ENCODE assay signal across 8 cellular contexts in genomic region chr19:33063356-33064116, GRCh38. TPM values are rescaled to one million over a fixed set of nuclear protein-coding genes. Genes with fewer than 3 reads are reported as not detected.
A peak's percentile ranks its signal among the peaks of the same experiment; 100 is the strongest.
DNase-seq lines count a peak whose midpoint lies in the region; ATAC-seq and TF ChIP-seq lines count a peak whose summit lies in the region.

No MANE protein-coding gene starts in this region.

- no peak for ATAC-seq in stimulated activated naive CD8-positive, alpha-beta T cell treated with anti-CD3 and anti-CD28 coated beads, Interleukin-15, Interleukin-2, amounts not matched to agents 100 U/mL and 50 U/mL, for 24 hours
- ATAC-seq in RWPE2 (ENCODE audit: low read depth): 0 out of 3 replicates have a peak, but pooled peaks have one; percentile 7
- ATAC-seq in natural killer cell: no peak
- no peak for ATAC-seq in HG03095 (IDR thresholded peaks at IDR 0.05; ENCODE audit: unreplicated experiment)
- ATAC-seq in GM21576 (IDR thresholded peaks at IDR 0.05; ENCODE audit: unreplicated experiment): no peak

- no peaks in the 10 kb centered on the region for H3K36me3 Mint-ChIP-seq in stimulated activated naive CD8-positive, alpha-beta T cell treated with anti-CD3 and anti-CD28 coated beads, Interleukin-15, Interleukin-2, amounts not matched to agents 100 ng/mL and 50 ng/mL, for 24 hours (ENCODE audit: low read depth)
- H3K36me3 Mint-ChIP-seq in natural killer cell: no peaks in the 10 kb centered on the region

- intact Hi-C loops in natural killer cell (cut with micrococcal nuclease): no loop called here

- no peak overlapping the region for H3K27ac ChIP-seq in RWPE2 (ENCODE audit: poor library complexity, severe bottlenecking)
- no peak overlapping the region for H3K27ac ChIP-seq in esophagus (ENCODE audit: low read depth in 2 of 2, low read length in 1 of 2)

- no peaks in the 10 kb centered on the region for H3K27me3 ChIP-seq in RWPE2 (ENCODE audit: insufficient read depth, poor library complexity, severe bottlenecking)
- H3K27me3 ChIP-seq in esophagus (ENCODE audit: control insufficient read depth in 1 of 2, insufficient read depth in 2 of 2, low read length in 2 of 2): peaks cover 0 to 3% of the 10 kb centered on the region in 2 donors

- WGBS in esophagus, 2 donors: 2 to 6% methylated on average over 37 to 38 of the region's 38 CpGs

- peak overlapping the region; percentile 75 for H3K4me3 Mint-ChIP-seq in stimulated activated naive CD8-positive, alpha-beta T cell treated with anti-CD3 and anti-CD28 coated beads, Interleukin-15, Interleukin-2, amounts not matched to agents 100 ng/mL and 50 ng/mL, for 24 hours
- H3K4me3 Mint-ChIP-seq in natural killer cell: peak overlapping the region; percentile 47

- TF ChIP-seq CTCF in RWPE2 (IDR thresholded peaks at IDR 0.05; ENCODE audit: poor library complexity, severe bottlenecking): no peak
- TF ChIP-seq CTCF in natural killer cell (IDR thresholded peaks at IDR 0.05): no peak

- peak overlapping the region; percentile 44 for H3K4me3 ChIP-seq in RWPE2 (ENCODE audit: severe bottlenecking)
- peak overlapping the region; percentile 33 to 53 for H3K4me3 ChIP-seq in esophagus (ENCODE audit: low read depth in 1 of 2, low read length in 2 of 2)

- H3K36me3 ChIP-seq in RWPE2 (ENCODE audit: low read depth) (no peaks in the 10 kb centered on the region), esophagus (ENCODE audit: control insufficient read depth in 2 of 2, insufficient read depth in 2 of 2, low read length in 1 of 2) (no peaks in the 10 kb centered on the region)

- H3K27me3 Mint-ChIP-seq in stimulated activated naive CD8-positive, alpha-beta T cell treated with anti-CD3 and anti-CD28 coated beads, Interleukin-15, Interleukin-2, amounts not matched to agents 100 ng/mL and 50 ng/mL, for 24 hours: peaks cover 27% of the 10 kb centered on the region
- H3K27me3 Mint-ChIP-seq in natural killer cell (ENCODE audit: low read depth in 2 of 2): peaks cover 18 to 36% of the 10 kb centered on the region in 2 donors

- H3K9me3 Mint-ChIP-seq in stimulated activated naive CD8-positive, alpha-beta T cell treated with anti-CD3 and anti-CD28 coated beads, Interleukin-15, Interleukin-2, amounts not matched to agents 100 ng/mL and 50 ng/mL, for 24 hours: no peaks in the 10 kb centered on the region
- no peaks in the 10 kb centered on the region for H3K9me3 Mint-ChIP-seq in natural killer cell

- H3K27ac Mint-ChIP-seq in stimulated activated naive CD8-positive, alpha-beta T cell treated with anti-CD3 and anti-CD28 coated beads, Interleukin-15, Interleukin-2, amounts not matched to agents 100 ng/mL and 50 ng/mL, for 24 hours: no peak overlapping the region
- no peak overlapping the region for H3K27ac Mint-ChIP-seq in natural killer cell

- H3K4me1 Mint-ChIP-seq in stimulated activated naive CD8-positive, alpha-beta T cell treated with anti-CD3 and anti-CD28 coated beads, Interleukin-15, Interleukin-2, amounts not matched to agents 100 ng/mL and 50 ng/mL, for 24 hours (ENCODE audit: low read depth): peaks cover 4% of the 10 kb centered on the region
- peaks cover 0 to 4% of the 10 kb centered on the region in 2 donors for H3K4me1 Mint-ChIP-seq in natural killer cell

- H3K4me1 ChIP-seq in RWPE2 (ENCODE audit: insufficient read depth, poor library complexity, severe bottlenecking) (no peaks in the 10 kb centered on the region), esophagus (ENCODE audit: control insufficient read depth in 2 of 2, insufficient read depth in 2 of 2, low read length in 1 of 2) (peaks cover 3 to 5% of the 10 kb centered on the region in 2 donors)

- no peaks in the 10 kb centered on the region for H3K9me3 ChIP-seq in RWPE2 (ENCODE audit: severe bottlenecking)
- H3K9me3 ChIP-seq in esophagus (ENCODE audit: control insufficient read depth in 2 of 2, insufficient read depth in 1 of 2, low read depth in 1 of 2, low read length in 1 of 2): no peaks in the 10 kb centered on the region

- DNase-seq in stimulated activated naive CD8-positive, alpha-beta T cell treated with anti-CD3 and anti-CD28 coated beads, Interleukin-15, Interleukin-2, amounts not matched to agents 100 U/mL and 50 U/mL, for 24 hours: no peak
- DNase-seq in RWPE2 (ENCODE audit: low spot score) (no peak), natural killer cell (no peak)
- DNase-seq in stimulated activated naive CD4-positive, alpha-beta T cell treated with Interleukin-2 at 50 U/mL for 16 hours (lab: John Stamatoyannopoulos, UW): no peak

RNA-seq across cellular contexts. Expression of gene RHPN2, which starts 1.2 kb away (rescaled TPM):
- under 1 TPM; 0.26 to 0.76 TPM for polyA plus RNA-seq in esophagus
- under 1 TPM in 1 of 3 donors, not detected in 2; 0.35 TPM for total RNA-seq in natural killer cell

RNA-seq across cellular contexts. Expression of gene GPATCH1, which starts 17.4 kb away (rescaled TPM):
- polyA plus RNA-seq in esophagus: 1 to 10 TPM; 4.3 to 5.2 TPM
- total RNA-seq in natural killer cell: 10 to 100 TPM in 2 of 3 donors, 1 to 10 TPM in 1; 9.1 to 15.0 (median 12.7) TPM
